Comparison of ENCODE assay signal across 17 cellular contexts in the genomic region with DNA sequence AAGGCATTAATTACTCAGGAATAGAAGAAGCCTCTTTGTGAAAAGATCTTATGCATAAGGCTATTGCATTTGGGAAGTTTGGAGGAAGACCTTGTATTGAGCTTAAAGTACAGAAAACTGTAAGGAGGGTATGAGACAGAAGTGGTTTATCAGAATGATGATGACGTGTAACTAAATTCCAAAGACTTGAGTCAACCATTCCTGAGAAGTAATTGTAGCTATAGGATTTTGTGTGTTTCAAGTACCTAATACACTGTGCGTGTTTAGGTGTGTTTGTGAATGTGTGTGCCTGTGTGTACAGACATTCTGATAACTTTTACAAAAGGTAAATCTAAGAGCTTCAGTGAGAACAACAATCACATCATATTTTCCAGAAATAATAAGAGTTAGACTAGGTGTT. TPM values are rescaled to one million over a fixed set of nuclear protein-coding genes. Genes with fewer than 3 reads are reported as not detected.
"Had no signal": no experiment of that assay in that cellular context is flagged by ENCODE, and none has a peak within 500 bp of the region (broad histone marks: within the 10 kb centered on the region; RNA-seq: fewer than 3 reads in every experiment).

No MANE protein-coding gene starts in this region.

- H3K4me3 ChIP-seq: gastrocnemius medialis, heart right ventricle, lung, mucosa of descending colon, pancreas, thyroid gland, vagina had no signal

- H3K4me1 ChIP-seq: gastrocnemius medialis, heart right ventricle, pancreas, thyroid gland, vagina had no signal

- FAIRE-seq: pancreas had no signal

- ATAC-seq: gastrocnemius medialis; heart right ventricle; left colon; mucosa of descending colon; naive thymus-derived CD4-positive, alpha-beta T cell; pancreas; stimulated activated memory B cell treated with anti-CD40 and anti-IgM and Interleukin-4, amounts not matched to agents 10 μg/mL and 1 μg/mL and 100 μg/mL, for 72 hours had no signal

- H3K27ac ChIP-seq: gastrocnemius medialis, heart right ventricle, pancreas, thyroid gland, vagina had no signal

- H3K36me3 ChIP-seq: gastrocnemius medialis, heart right ventricle, pancreas, thyroid gland, vagina had no signal

- H3K9me3 ChIP-seq: gastrocnemius medialis, pancreas, thyroid gland, vagina had no signal

- DNase-seq: activated CD4-positive, alpha-beta T cell treated with anti-CD3 and anti-CD28 coated beads, Interleukin-2, amount 10 ng/mL, durations not matched to agents 7 days and 5 days; activated CD8-positive, alpha-beta memory T cell treated with anti-CD3 and anti-CD28 coated beads, Interleukin-2, amount 50 U/mL, for 48 hours; activated naive CD8-positive, alpha-beta T cell treated with anti-CD3 and anti-CD28 coated beads for 36 hours; amygdala; cortex of kidney; effector CD8-positive, alpha-beta T cell; gastrocnemius medialis; heart right ventricle; left colon; mucosa of descending colon; naive thymus-derived CD4-positive, alpha-beta T cell; pancreas; stimulated activated CD4-positive, alpha-beta T cell treated with anti-CD3 and anti-CD28 coated beads, Interleukin-2, amount 100 ng/mL, for 24 hours; thyroid gland had no signal

- H3K27me3 ChIP-seq: gastrocnemius medialis, thyroid gland, vagina had no signal

RNA-seq across cellular contexts. Expression of a gene that starts 46.5 kb away (rescaled TPM):
- total RNA-seq: activated CD4-positive, alpha-beta T cell treated with anti-CD3 and anti-CD28 coated beads, Interleukin-2, amount 10 ng/mL, durations not matched to agents 7 days and 5 days; activated naive CD8-positive, alpha-beta T cell treated with anti-CD3 and anti-CD28 coated beads for 36 hours; naive thymus-derived CD4-positive, alpha-beta T cell had no signal
- polyA plus RNA-seq: naive thymus-derived CD4-positive, alpha-beta T cell had no signal
